In genomic region chr1:211126622-211127021, GRCh38 we compare ENCODE assay signal across 18 cellular contexts. TPM values are rescaled to one million over a fixed set of nuclear protein-coding genes. Genes with fewer than 3 reads are reported as not detected.
"Had no signal": no experiment of that assay in that cellular context is flagged by ENCODE, and none has a peak within 500 bp of the region (broad histone marks: within the 10 kb centered on the region; RNA-seq: fewer than 3 reads in every experiment).

No MANE protein-coding gene starts in this region.

- H3K4me1 ChIP-seq: foreskin keratinocyte, heart right ventricle, left ventricle myocardium inferior, right atrium auricular region, upper lobe of right lung had no signal

- H3K27me3 ChIP-seq: brain microvascular endothelial cell, right atrium auricular region had no signal

- H3K27ac ChIP-seq: brain microvascular endothelial cell, foreskin keratinocyte, heart right ventricle, left ventricle myocardium inferior, right atrium auricular region, upper lobe of right lung had no signal

- DNase-seq: activated CD4-positive, alpha-beta T cell treated with anti-CD3 and anti-CD28 coated beads, Interleukin-2, amount 50 U/mL, for 4 hours; activated CD8-positive, alpha-beta memory T cell treated with anti-CD3 and anti-CD28 coated beads, Interleukin-2, amount 10 ng/mL, durations not matched to agents 7 days and 5 days; activated effector memory CD4-positive, alpha-beta T cell treated with anti-CD3 and anti-CD28 coated beads, Interleukin-2, amount 50 U/mL, for 16 hours; activated T-cell treated with anti-CD3 and anti-CD28 coated beads, Interleukin-2, amount 50 U/mL, for 4 hours; brain microvascular endothelial cell; cerebellar nuclear complex; dermis blood vessel endothelial cell; foreskin keratinocyte; heart right ventricle; left ventricle myocardium inferior; mesenchymal stem cell; stimulated activated CD4-positive, alpha-beta T cell treated with anti-CD3 and anti-CD28 coated beads, Interleukin-1b, Interleukin-23, amount 100 ng/mL, for 48 hours; stimulated activated naive B cell treated with anti-CD40 and anti-IgM and Interleukin-4, amounts not matched to agents 10 μg/mL and 1 μg/mL and 100 μg/mL, for 72 hours; T-helper 17 cell; upper lobe of right lung had no signal

- ATAC-seq: activated CD8-positive, alpha-beta memory T cell treated with anti-CD3 and anti-CD28 coated beads, Interleukin-2, amount 10 ng/mL, durations not matched to agents 7 days and 5 days; activated naive CD4-positive, alpha-beta T cell treated with anti-CD3 and anti-CD28 coated beads, Interleukin-2, amount 50 U/mL, for 72 hours; activated T-cell treated with anti-CD3 and anti-CD28 coated beads, Interleukin-2, amount 50 U/mL, for 4 hours; foreskin keratinocyte; heart right ventricle; stimulated activated naive B cell treated with anti-CD40 and anti-IgM and Interleukin-4, amounts not matched to agents 10 μg/mL and 1 μg/mL and 100 μg/mL, for 72 hours; T-helper 17 cell; upper lobe of right lung had no signal

- H3K4me3 ChIP-seq: heart right ventricle, left ventricle myocardium inferior, right atrium auricular region, upper lobe of right lung had no signal

- H3K36me3 ChIP-seq: brain microvascular endothelial cell, heart right ventricle, left ventricle myocardium inferior, right atrium auricular region, upper lobe of right lung had no signal

- H3K9me3 ChIP-seq: left ventricle myocardium inferior, right atrium auricular region, upper lobe of right lung had no signal

RNA-seq across cellular contexts. Expression of gene KCNH1, which starts 7.3 kb away (rescaled TPM):
- total RNA-seq: activated CD8-positive, alpha-beta memory T cell treated with anti-CD3 and anti-CD28 coated beads, Interleukin-2, amount 10 ng/mL, durations not matched to agents 7 days and 5 days; activated naive CD4-positive, alpha-beta T cell treated with anti-CD3 and anti-CD28 coated beads, Interleukin-2, amount 50 U/mL, for 72 hours; activated T-cell treated with anti-CD3 and anti-CD28 coated beads, Interleukin-2, amount 50 U/mL, for 4 hours; foreskin keratinocyte; left ventricle myocardium inferior; right atrium auricular region; T-helper 17 cell; upper lobe of right lung had no signal
- polyA plus RNA-seq: foreskin keratinocyte, heart right ventricle, keratinocyte had no signal
